In genomic region chr12:124551268-124552144, GRCh38 we compare ENCODE assay signal across 8 cellular contexts. TPM values are rescaled to one million over a fixed set of nuclear protein-coding genes. Genes with fewer than 3 reads are reported as not detected.
DNase-seq lines count a peak whose midpoint lies in the region; ATAC-seq and TF ChIP-seq lines count a peak whose summit lies in the region.

No MANE protein-coding gene starts in this region.

- H3K27me3 ChIP-seq in GM06990 (replicated peaks; ENCODE audit: control insufficient read depth, insufficient read depth, low read length) (no peaks in the 10 kb centered on the region), adrenal gland (no peaks in the 10 kb centered on the region), thoracic aorta (replicated peaks; ENCODE audit: insufficient read depth) (no peaks in the 10 kb centered on the region)

- 50 to 55% (median 53%) methylated on average over 17 to 25 of the region's 25 CpGs for WGBS in adrenal gland, 4 donors

- H3K36me3 ChIP-seq in GM06990 (ENCODE audit: control insufficient read depth, insufficient read depth, low read length) = no peaks in the 10 kb centered on the region; the same call in 1 of the 2 replicates
- H3K36me3 ChIP-seq in adrenal gland (replicated peaks in 1 of 2) = no peaks in the 10 kb centered on the region
- H3K36me3 ChIP-seq in thoracic aorta = no peaks in the 10 kb centered on the region

- peaks cover 42 to 87% of the 10 kb centered on the region in 2 donors for H3K4me1 ChIP-seq in adrenal gland (replicated peaks in 1 of 2)
- H3K4me1 ChIP-seq in thoracic aorta (ENCODE audit: control insufficient read depth in 1 of 2, low read depth in 2 of 2) = peaks cover 53 to 80% of the 10 kb centered on the region in 2 donors

- H3K4me3 ChIP-seq in GM06990 (replicated peaks; ENCODE audit: low read depth, low read length) = no peak overlapping the region
- H3K4me3 ChIP-seq in adrenal gland = no peak overlapping the region
- peak overlapping the region; percentile 24 for H3K4me3 ChIP-seq in thoracic aorta

- intact Hi-C loops in adrenal gland (cut with DNase I) = no loop called here

- H3K9me3 ChIP-seq in adrenal gland (replicated peaks in 1 of 3) = no peaks in the 10 kb centered on the region
- H3K9me3 ChIP-seq in thoracic aorta = no peaks in the 10 kb centered on the region

- no peak for TF ChIP-seq POLR2A in adrenal gland (IDR thresholded peaks at IDR 0.05)

- TF ChIP-seq CTCF in GM06990 (IDR thresholded peaks at IDR 0.05; ENCODE audit: insufficient read depth, low read length, poor library complexity, severe bottlenecking) (no peak), adrenal gland (IDR thresholded peaks at IDR 0.05) (no peak), thoracic aorta (IDR thresholded peaks at IDR 0.05) (no peak)

- no peak for ATAC-seq in thoracic aorta (ENCODE audit: insufficient number of reproducible peaks, low FRiP score, low read depth)
- ATAC-seq in HG02678 (IDR thresholded peaks at IDR 0.05; ENCODE audit: unreplicated experiment) = no peak
- no peak for ATAC-seq in GM21723 (IDR thresholded peaks at IDR 0.05; ENCODE audit: unreplicated experiment)

- DNase-seq in GM06990 (ENCODE audit: extremely low read depth, insufficient read length) (peak; percentile 53), NCI-H2081 treated with DMSO at 0.1 percent for 48 hours (lab: John Stamatoyannopoulos, UW) (peak; percentile 61), adrenal gland (peak in 3 of 7 donors; percentile 56 to 63 (median 60)), islet precursor cell (peak; percentile 95), thoracic aorta (ENCODE audit: low spot score) (no peak), T1000 (lab: John Stamatoyannopoulos, UW) (no peak)

- peak overlapping the region in 4 of 5 donors; percentile 26 to 89 (median 79) for H3K27ac ChIP-seq in adrenal gland
- peak overlapping the region; percentile 41 to 60 for H3K27ac ChIP-seq in thoracic aorta

RNA-seq across cellular contexts. Expression of gene NCOR2, which starts 15.9 kb away (rescaled TPM):
- total RNA-seq in adrenal gland (100 to 1,000 TPM in 7 of 8 donors, 10 to 100 TPM in 1; 85.3 to 243 (median 199) TPM), thoracic aorta (100 to 1,000 TPM; 228 to 229 TPM)
- 100 to 1,000 TPM in 1 of 3 donors, 10 to 100 TPM in 2; 28.3 to 194 (median 53.3) TPM for polyA plus RNA-seq in adrenal gland

Comparison
In these comparisons a context has a peak if more than half of its experiments do, and no peak if none do; other contexts are left out.
1. DNase-seq: peak in GM06990 (single experiment), NCI-H2081 treated with DMSO at 0.1 percent for 48 hours (single experiment) and islet precursor cell (single experiment); none in thoracic aorta (single experiment) and T1000 (single experiment).